17 cellular contexts compared by ENCODE assay signal in the genomic region with DNA sequence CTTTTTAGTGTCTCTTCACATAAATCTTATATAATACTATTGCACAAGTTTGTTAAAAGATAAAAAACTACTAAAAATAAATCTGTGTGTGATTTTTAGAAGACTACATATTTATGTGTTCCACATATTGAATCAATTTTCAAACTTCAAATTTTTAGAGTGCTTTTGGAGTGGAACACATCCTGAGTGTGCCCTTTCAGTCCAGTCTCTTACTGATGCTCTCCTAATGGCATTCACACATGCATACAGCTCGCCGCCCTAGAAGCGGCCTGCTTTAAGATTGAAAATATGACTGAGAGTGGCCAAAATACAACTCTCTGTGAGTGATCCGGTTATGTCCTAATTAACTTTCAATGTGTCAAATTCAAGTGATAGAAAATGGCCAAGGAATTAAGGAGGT.
DNase-seq lines count a peak whose midpoint lies in the region; ATAC-seq and TF ChIP-seq lines count a peak whose summit lies in the region.
"Had no signal": no experiment of that assay in that cellular context is flagged by ENCODE, and none has a peak within 500 bp of the region (broad histone marks: within the 10 kb centered on the region; RNA-seq: fewer than 3 reads in every experiment).

No MANE protein-coding gene starts in this region.

- no peak for TF ChIP-seq RAD21 in SK-N-SH (IDR thresholded peaks at IDR 0.05; ENCODE audit: low read length)

- H3K27me3 Mint-ChIP-seq in H9 (ENCODE audit: low read depth): no peaks in the 10 kb centered on the region
- H3K27me3 Mint-ChIP-seq: CD4-positive, alpha-beta T cell had no signal

- H3K4me3 ChIP-seq in SK-N-SH (ENCODE audit: low read depth in 2 of 2, low read length in 1 of 2): no peak overlapping the region
- H3K4me3 ChIP-seq in adipocyte (ENCODE audit: low read length): no peak overlapping the region
- no peak overlapping the region for H3K4me3 ChIP-seq in esophagus squamous epithelium
- H3K4me3 ChIP-seq: A549 had no signal

- 0 out of 2 replicates have a peak, but pooled peaks cover 3% of the 10 kb centered on the region for H3K9me2 ChIP-seq in SK-N-SH

- H3K9me3 Mint-ChIP-seq in H9: peaks cover 4 to 17% of the 10 kb centered on the region in 2 experiments

- H3K56ac ChIP-seq in H9 (ENCODE audit: insufficient read length, low read depth, low read length): no peak overlapping the region

- H3K9me3 ChIP-seq in SK-N-SH: peaks cover 11% of the 10 kb centered on the region; the same call in 1 of the 2 replicates
- H3K9me3 ChIP-seq in adipocyte (ENCODE audit: control insufficient read depth, low read length): peaks cover 19% of the 10 kb centered on the region
- no peaks in the 10 kb centered on the region for H3K9me3 ChIP-seq in H9 (ENCODE audit: control insufficient read depth, low read depth, low read length)
- H3K9me3 ChIP-seq in esophagus squamous epithelium: peaks cover 0 to 7% (median 0%) of the 10 kb centered on the region in 3 donors
- H3K9me3 ChIP-seq: A549, BE2C had no signal

- H2BK15ac ChIP-seq in H9 (ENCODE audit: low read depth, low read length): no peak overlapping the region

- no peak overlapping the region for H4K5ac ChIP-seq in H9 (ENCODE audit: insufficient read length, low read depth, low read length)

- POLR2A ChIA-PET in SK-N-SH (lab: Yijun Ruan, JAX): no interaction called here

- H3K23ac ChIP-seq in H9 (ENCODE audit: insufficient read length, low read depth, low read length): no peak overlapping the region

- H3K23me2 ChIP-seq in H9 (ENCODE audit: insufficient read length, low read depth, low read length, poor library complexity, severe bottlenecking): no peaks in the 10 kb centered on the region

- no peak overlapping the region for H2AK5ac ChIP-seq in H9 (ENCODE audit: insufficient read length, low read length)

- no peak overlapping the region for H3K4me3 Mint-ChIP-seq in H9
- H3K4me3 Mint-ChIP-seq: CD4-positive, alpha-beta T cell had no signal

- H3K4me2 ChIP-seq in SK-N-SH (no peak overlapping the region), H9 (ENCODE audit: insufficient read depth, insufficient read length, low read length) (no peak overlapping the region)
- H3K4me2 ChIP-seq: A549 had no signal

- no peak overlapping the region for H3K4ac ChIP-seq in H9 (ENCODE audit: low read depth, low read length)

- H3K4me1 Mint-ChIP-seq in H9: no peaks in the 10 kb centered on the region; a peak in 1 of 4 replicates

- H4K8ac ChIP-seq in H9 (replicated peaks; ENCODE audit: insufficient read length, low read depth, low read length): no peak overlapping the region

- H3K79me1 ChIP-seq in H9 (ENCODE audit: insufficient read depth, low read depth, low read length, poor library complexity, severe bottlenecking): no peaks in the 10 kb centered on the region

- no peak overlapping the region for H3K14ac ChIP-seq in H9 (ENCODE audit: insufficient read depth, low read length)

- no peak overlapping the region for H4K91ac ChIP-seq in H9 (ENCODE audit: insufficient read length, low read depth, low read length)

- H3K27ac Mint-ChIP-seq in H9: no peak overlapping the region
- H3K27ac Mint-ChIP-seq: CD4-positive, alpha-beta T cell had no signal

- WGBS in SK-N-SH (ENCODE audit: low lambda C conversion rate): 33% methylated on average over 4 of the region's 4 CpGs
- no CpG with 5 or more reads among the region's 4 CpGs for WGBS in H9 (ENCODE audit: extremely low coverage, insufficient read length, low lambda C conversion rate)
- WGBS in esophagus squamous epithelium, 2 donors: 49 to 56% methylated on average over 4 of the region's 4 CpGs

- no peak overlapping the region for H2BK12ac ChIP-seq in H9 (ENCODE audit: insufficient read length, low read depth, low read length)

- ATAC-seq in SK-N-SH treated with all-trans-retinoic acid at 6 μM for 48 hours: 0 out of 3 replicates have a peak, but pooled peaks have one; percentile 27
- ATAC-seq: A549 had no signal

- intact Hi-C loops in esophagus squamous epithelium (cut with DNase I): no loop called here

- no peak overlapping the region for H3K18ac ChIP-seq in H9 (ENCODE audit: insufficient read length, low read depth, low read length)

- H3K79me2 ChIP-seq in SK-N-SH (ENCODE audit: insufficient read depth) (no peaks in the 10 kb centered on the region), H9 (ENCODE audit: insufficient read depth, low read length) (no peaks in the 10 kb centered on the region)

- H2BK5ac ChIP-seq in H9 (ENCODE audit: insufficient read length, low read length): no peak overlapping the region

- CTCF ChIA-PET in SK-N-SH (lab: Yijun Ruan, JAX): no interaction called here

- TF ChIP-seq EP300 in SK-N-SH (IDR thresholded peaks at IDR 0.05; ENCODE audit: borderline replicate concordance in 1 of 2, low read depth in 1 of 2, low read length in 1 of 2): no peak

- H3T11ph ChIP-seq in H9 (ENCODE audit: low read length): no peak overlapping the region

- no peaks in the 10 kb centered on the region; a peak in 1 of 4 replicates for H3K4me1 ChIP-seq in SK-N-SH (ENCODE audit: control insufficient read depth in 1 of 2, insufficient read depth in 2 of 2, low read depth in 1 of 2, low read length in 1 of 2)
- H3K4me1 ChIP-seq in adipocyte (ENCODE audit: control insufficient read depth, insufficient read depth, low read length): peaks cover 30% of the 10 kb centered on the region
- no peaks in the 10 kb centered on the region for H3K4me1 ChIP-seq in H9 (ENCODE audit: insufficient read depth, low read length)
- peaks cover 0 to 8% (median 0%) of the 10 kb centered on the region in 3 donors for H3K4me1 ChIP-seq in esophagus squamous epithelium
- H3K4me1 ChIP-seq: A549, BE2C, Caco-2 had no signal

- TF ChIP-seq CTCF in SK-N-SH (IDR thresholded peaks at IDR 0.05) (no peak), H9 (conservative IDR thresholded peaks at IDR 0.05) (no peak), esophagus squamous epithelium (IDR thresholded peaks at IDR 0.05) (no peak)

- H2BK120ac ChIP-seq in H9 (ENCODE audit: low read depth, low read length, poor library complexity, severe bottlenecking): no peak overlapping the region

- H4K20me1 ChIP-seq in SK-N-SH (ENCODE audit: insufficient read depth): no peaks in the 10 kb centered on the region
- no peaks in the 10 kb centered on the region for H4K20me1 ChIP-seq in H9 (ENCODE audit: control insufficient read depth, insufficient read depth, insufficient read length)

- H3K36me3 ChIP-seq in SK-N-SH (replicated peaks in 1 of 2; ENCODE audit: control insufficient read depth in 1 of 2, insufficient read depth in 2 of 2, low read length in 1 of 2) (no peaks in the 10 kb centered on the region), adipocyte (ENCODE audit: control insufficient read depth, insufficient read depth, low read length, severe bottlenecking) (no peaks in the 10 kb centered on the region), esophagus squamous epithelium (no peaks in the 10 kb centered on the region)
- H3K36me3 ChIP-seq: BE2C had no signal

- H3K27ac ChIP-seq in SK-N-SH (ENCODE audit: low read depth in 2 of 2, low read length in 1 of 2) (peak overlapping the region in 1 of 2 experiments; percentile 39; a peak in 1 of 4 replicates), H9 (ENCODE audit: insufficient read length, low read depth, low read length) (no peak overlapping the region), esophagus squamous epithelium (no peak overlapping the region)
- H3K27ac ChIP-seq: 22Rv1, A549 had no signal

- peaks cover 0 to 10% (median 1%) of the 10 kb centered on the region in 3 experiments; a peak in 5 of 7 replicates for H3K36me3 Mint-ChIP-seq in H9 (ENCODE audit: insufficient read depth in 1 of 3, low read depth in 3 of 3)

- H2AFZ ChIP-seq in SK-N-SH (ENCODE audit: low read depth) (no peak overlapping the region), H9 (ENCODE audit: low read length) (no peak overlapping the region)

- H3F3A ChIP-seq in SK-N-SH (replicated peaks; ENCODE audit: insufficient read depth): peaks cover 6% of the 10 kb centered on the region

- TF ChIP-seq POLR2A in esophagus squamous epithelium (IDR thresholded peaks at IDR 0.05): no peak

- H3K9ac ChIP-seq in SK-N-SH (no peak overlapping the region), adipocyte (ENCODE audit: low read length) (no peak overlapping the region), H9 (ENCODE audit: extremely low read depth, insufficient read length, low read length) (no peak overlapping the region)

- H2BK20ac ChIP-seq in H9 (ENCODE audit: low read depth, low read length, poor library complexity, severe bottlenecking): no peak overlapping the region

- DNase-seq in SK-N-SH: no peak
- peak; percentile 54 for DNase-seq in adipocyte (ENCODE audit: low read depth)
- peak; percentile 50 for DNase-seq in fibroblast of peridontal ligament (ENCODE audit: extremely low read depth)
- DNase-seq in H9: no peak
- DNase-seq in esophagus squamous epithelium (lab: John Stamatoyannopoulos, UW): no peak
- no peak for DNase-seq in NCI-H2227 treated with DMSO at 0.1 percent for 48 hours (lab: John Stamatoyannopoulos, UW)
- DNase-seq: BE2C; C1 segment of cervical spinal cord; Caco-2; CD4-positive, alpha-beta T cell; GDM1; GOT3; H7; IMR-90 had no signal

- H3K27me3 ChIP-seq in SK-N-SH (ENCODE audit: insufficient read depth) (no peaks in the 10 kb centered on the region), adipocyte (replicated peaks; ENCODE audit: control insufficient read depth, insufficient read depth, low read length) (no peaks in the 10 kb centered on the region), H9 (ENCODE audit: insufficient read depth, low read length) (no peaks in the 10 kb centered on the region), esophagus squamous epithelium (no peaks in the 10 kb centered on the region)
- H3K27me3 ChIP-seq: BE2C had no signal

TF ChIP-seq in SK-N-SH treated with all-trans-retinoic acid at 6 μM for 48 hours, 23 proteins besides CTCF, POLR2A, EP300 and RAD21 (continues in another document):
- TF ChIP-seq OSR1 (CRISPR knock-in tag; IDR thresholded peaks at IDR 0.05): no peak
- no peak for TF ChIP-seq ZC3H10 (CRISPR knock-in tag; IDR thresholded peaks at IDR 0.05)

TF ChIP-seq in SK-N-SH, 30 proteins besides CTCF, POLR2A, EP300 and RAD21:
- TF ChIP-seq FOSL2 (IDR thresholded peaks at IDR 0.05; ENCODE audit: borderline replicate concordance, low read depth): no peak
- TF ChIP-seq TCF12 (IDR thresholded peaks at IDR 0.05): no peak

Comparison
In these comparisons a context has a peak if more than half of its experiments do, and no peak if none do; other contexts are left out.
1. DNase-seq: peak in adipocyte (single experiment) and fibroblast of peridontal ligament (single experiment); none in SK-N-SH (single experiment), H9 (single experiment), esophagus squamous epithelium (single experiment) and NCI-H2227 treated with DMSO at 0.1 percent for 48 hours (single experiment).